ENCODE assay signal across 8 cellular contexts in genomic region chr4:55345980-55346850, GRCh38. TPM values are rescaled to one million over a fixed set of nuclear protein-coding genes. Genes with fewer than 3 reads are reported as not detected.
DNase-seq lines count a peak whose midpoint lies in the region; ATAC-seq and TF ChIP-seq lines count a peak whose summit lies in the region.

Gene SRD5A3 (plus strand): TSS chr4:55346242. CDS start chr4:55346337, 95 bp downstream.

- H3K9me3 Mint-ChIP-seq in activated CD4-positive, alpha-beta T cell treated with anti-CD3 and anti-CD28 coated beads for 36 hours (ENCODE audit: low read depth) = no peaks in the 10 kb centered on the region

- TF ChIP-seq CTCF in BE2C (IDR thresholded peaks at IDR 0.05; ENCODE audit: low read depth, low read length) = peak; percentile 60

- H3K27me3 ChIP-seq in BE2C = no peaks in the 10 kb centered on the region

- peak; percentile 89 for DNase-seq in BE2C
- peak; percentile 39 for DNase-seq in NCI-H446 treated with DMSO at 0.1 percent for 48 hours (lab: John Stamatoyannopoulos, UW)
- peak; percentile 89 for DNase-seq in activated CD4-positive, alpha-beta T cell treated with anti-CD3 and anti-CD28 coated beads for 36 hours
- DNase-seq in left colon = peak; percentile 74 to 90
- DNase-seq in stimulated activated CD4-positive, alpha-beta T cell treated with anti-CD3 and anti-CD28 coated beads, Interleukin-2, amount 100 ng/mL, for 24 hours = peak; percentile 87 to 90

- H3K36me3 ChIP-seq in BE2C = no peaks in the 10 kb centered on the region

- intact Hi-C loops in activated CD4-positive, alpha-beta T cell treated with anti-CD3 and anti-CD28 coated beads for 36 hours (cut with DNase I, micrococcal nuclease) = loop anchor here (1.0 to 5.0 kb wide), 8 partner anchors 49 to 603 kb away; partner anchors contain the start of genes TMEM165 (in 2 of the 2), CEP135 (in 1 of the 2), EXOC1 (in 1 of the 2) and NMU (in 1 of the 2)
- intact Hi-C loops in left colon (cut with DNase I, micrococcal nuclease) = loop anchor here in 1 of 2 donors (5.0 to 10.0 kb wide), 2 partner anchors 201 to 519 kb away; partner anchors contain the start of gene CLOCK

- peak within 1 kb of the TSS; percentile 82 for H3K4me3 Mint-ChIP-seq in activated CD4-positive, alpha-beta T cell treated with anti-CD3 and anti-CD28 coated beads for 36 hours

- peak within 1 kb of the TSS; percentile 91 for H3K27ac ChIP-seq in cingulate gyrus (ENCODE audit: low read depth, low read length)

- peak within 1 kb of the TSS; percentile 54 for H3K4me3 ChIP-seq in BE2C (ENCODE audit: low read depth, low read length)

- no peaks in the 10 kb centered on the region for H3K27me3 Mint-ChIP-seq in activated CD4-positive, alpha-beta T cell treated with anti-CD3 and anti-CD28 coated beads for 36 hours

- CTCF ChIA-PET in activated CD4-positive, alpha-beta T cell treated with anti-CD3 and anti-CD28 coated beads for 36 hours (lab: Charles Lee) = interaction anchor here (0.5 to 3.2 kb wide), 28 partner anchors 9 to 664 kb away, joined by 3 to 21 read pairs (median 3); partner anchors contain the start of genes CEP135 and TMEM165

- ATAC-seq in GM19023 (IDR thresholded peaks at IDR 0.05; ENCODE audit: unreplicated experiment) = peak; percentile 97
- ATAC-seq in HG03175 (IDR thresholded peaks at IDR 0.05; ENCODE audit: unreplicated experiment) = peak; percentile 94
- peak; percentile 89 for ATAC-seq in activated CD4-positive, alpha-beta T cell treated with anti-CD3 and anti-CD28 coated beads for 36 hours
- ATAC-seq in left colon = peak; percentile 95

- H3K27ac Mint-ChIP-seq in activated CD4-positive, alpha-beta T cell treated with anti-CD3 and anti-CD28 coated beads for 36 hours = peak within 1 kb of the TSS; percentile 90

- no peaks in the 10 kb centered on the region for H3K36me3 Mint-ChIP-seq in activated CD4-positive, alpha-beta T cell treated with anti-CD3 and anti-CD28 coated beads for 36 hours (ENCODE audit: low read depth)

- no peaks in the 10 kb centered on the region for H3K4me1 ChIP-seq in BE2C

- POLR2A ChIA-PET in activated CD4-positive, alpha-beta T cell treated with anti-CD3 and anti-CD28 coated beads for 36 hours (lab: Charles Lee) = no interaction called here

- peaks cover 25% of the 10 kb centered on the region for H3K4me1 Mint-ChIP-seq in activated CD4-positive, alpha-beta T cell treated with anti-CD3 and anti-CD28 coated beads for 36 hours

- H3K9me3 ChIP-seq in BE2C = no peaks in the 10 kb centered on the region

RNA-seq across cellular contexts. Expression of gene SRD5A3, which starts in this region (rescaled TPM):
- 4.4 TPM for polyA plus RNA-seq in BE2C (2012; ENCODE audit: insufficient read depth, insufficient read length, low read depth)
- total RNA-seq in activated CD4-positive, alpha-beta T cell treated with anti-CD3 and anti-CD28 coated beads for 36 hours = 10 to 100 TPM; 20.5 to 24.6 TPM
- 10 to 100 TPM; 14.1 to 16.2 TPM for total RNA-seq in left colon

Comparison
In these comparisons a context has a peak if more than half of its experiments do, and no peak if none do; other contexts are left out.
1. Peak in every context shown above with its lines: DNase-seq, ATAC-seq, H3K4me3 ChIP-seq and H3K27ac ChIP-seq.
2. DNase-seq: peak in every context shown above with its lines; median percentile 89 in BE2C; 89 in activated CD4-positive, alpha-beta T cell treated with anti-CD3 and anti-CD28 coated beads for 36 hours; 88 in stimulated activated CD4-positive, alpha-beta T cell treated with anti-CD3 and anti-CD28 coated beads, Interleukin-2, amount 100 ng/mL, for 24 hours; 82 in left colon; 39 in NCI-H446 treated with DMSO at 0.1 percent for 48 hours.